ENCODE assay signal across 8 cellular contexts in genomic region chrX:19888419-19888879, GRCh38. TPM values are rescaled to one million over a fixed set of nuclear protein-coding genes. Genes with fewer than 3 reads are reported as not detected.
A peak's percentile ranks its signal among the peaks of the same experiment; 100 is the strongest.
DNase-seq lines count a peak whose midpoint lies in the region; ATAC-seq, FAIRE-seq and TF ChIP-seq lines count a peak whose summit lies in the region.

No MANE protein-coding gene starts in this region.

- H3K36me3 Mint-ChIP-seq in CD4-positive, CD25-positive, alpha-beta regulatory T cell: no peaks in the 10 kb centered on the region
- peaks cover 6% of the 10 kb centered on the region for H3K36me3 Mint-ChIP-seq in activated T-helper 2 cell treated with anti-CD3 and anti-CD28 coated beads, Interferon-gamma antibody, Interleukin-2, Interleukin-4, amounts not matched to agents 10 μg/mL and 5 μg/mL and 100 μg/mL, durations not matched to agents 14 hours and 24 hours and 36 hours (ENCODE audit: low read depth)
- no peaks in the 10 kb centered on the region for H3K36me3 Mint-ChIP-seq in nephron (ENCODE audit: low read depth)

- H3K27ac ChIP-seq in CD4-positive, CD25-positive, alpha-beta regulatory T cell (ENCODE audit: insufficient read depth, low read length, poor library complexity, severe bottlenecking): peak overlapping the region; percentile 74

- TF ChIP-seq POLR2A in H54 (IDR thresholded peaks at IDR 0.05; ENCODE audit: low read depth, low read length): no peak

- no peaks in the 10 kb centered on the region for H3K9me3 Mint-ChIP-seq in CD4-positive, CD25-positive, alpha-beta regulatory T cell
- H3K9me3 Mint-ChIP-seq in activated T-helper 2 cell treated with anti-CD3 and anti-CD28 coated beads, Interferon-gamma antibody, Interleukin-2, Interleukin-4, amounts not matched to agents 10 μg/mL and 5 μg/mL and 100 μg/mL, durations not matched to agents 14 hours and 24 hours and 36 hours: no peaks in the 10 kb centered on the region
- peaks cover 7% of the 10 kb centered on the region for H3K9me3 Mint-ChIP-seq in nephron

- H3K9me3 ChIP-seq in CD4-positive, CD25-positive, alpha-beta regulatory T cell (ENCODE audit: control insufficient read depth in 2 of 2, low read length in 2 of 2): no peaks in the 10 kb centered on the region

- no peaks in the 10 kb centered on the region for H3K36me3 ChIP-seq in CD4-positive, CD25-positive, alpha-beta regulatory T cell (ENCODE audit: control insufficient read depth, insufficient read depth, low read length)

- peaks cover 7% of the 10 kb centered on the region for H3K4me1 ChIP-seq in CD4-positive, CD25-positive, alpha-beta regulatory T cell (ENCODE audit: control insufficient read depth, insufficient read depth, low read length, poor library complexity, severe bottlenecking)

- H3K27me3 ChIP-seq in CD4-positive, CD25-positive, alpha-beta regulatory T cell (ENCODE audit: control insufficient read depth, insufficient read depth, low read length): no peaks in the 10 kb centered on the region

- peaks cover 25 to 32% (median 26%) of the 10 kb centered on the region in 4 donors for H3K4me1 Mint-ChIP-seq in CD4-positive, CD25-positive, alpha-beta regulatory T cell
- peaks cover 34% of the 10 kb centered on the region for H3K4me1 Mint-ChIP-seq in activated T-helper 2 cell treated with anti-CD3 and anti-CD28 coated beads, Interferon-gamma antibody, Interleukin-2, Interleukin-4, amounts not matched to agents 10 μg/mL and 5 μg/mL and 100 μg/mL, durations not matched to agents 14 hours and 24 hours and 36 hours (ENCODE audit: low read depth)
- peaks cover 5% of the 10 kb centered on the region for H3K4me1 Mint-ChIP-seq in nephron

- H3K27me3 Mint-ChIP-seq in CD4-positive, CD25-positive, alpha-beta regulatory T cell: peaks cover 10% of the 10 kb centered on the region
- H3K27me3 Mint-ChIP-seq in activated T-helper 2 cell treated with anti-CD3 and anti-CD28 coated beads, Interferon-gamma antibody, Interleukin-2, Interleukin-4, amounts not matched to agents 10 μg/mL and 5 μg/mL and 100 μg/mL, durations not matched to agents 14 hours and 24 hours and 36 hours (ENCODE audit: low read depth): no peaks in the 10 kb centered on the region
- H3K27me3 Mint-ChIP-seq in nephron (ENCODE audit: low read depth): no peaks in the 10 kb centered on the region

- intact Hi-C loops in activated T-helper 2 cell treated with anti-CD3 and anti-CD28 coated beads, Interferon-gamma antibody, Interleukin-2, Interleukin-4, amounts not matched to agents 10 μg/mL and 5 μg/mL and 100 μg/mL, durations not matched to agents 14 hours and 24 hours and 36 hours (cut with micrococcal nuclease): loop anchor here (1.0 to 5.0 kb wide), 4 partner anchors 91 to 341 kb away; no protein-coding TSS in a partner anchor

- peak overlapping the region; percentile 48 for H3K4me3 ChIP-seq in CD4-positive, CD25-positive, alpha-beta regulatory T cell (ENCODE audit: low read depth, low read length)
- peak overlapping the region; percentile 56 to 60 for H3K4me3 ChIP-seq in foreskin fibroblast (ENCODE audit: low read depth in 1 of 2, low read length in 2 of 2)

- peak; percentile 19 to 71 (median 58) for DNase-seq in CD4-positive, CD25-positive, alpha-beta regulatory T cell
- DNase-seq in H54 (ENCODE audit: insufficient read length, low spot score) (peak; percentile 20), NCI-H748 (lab: John Stamatoyannopoulos, UW; ENCODE audit: unreplicated experiment) (peak; percentile 46), foreskin fibroblast (peak; percentile 50 to 83)
- DNase-seq in activated T-helper 2 cell treated with anti-CD3 and anti-CD28 coated beads, Interferon-gamma antibody, Interleukin-2, Interleukin-4, amounts not matched to agents 10 μg/mL and 5 μg/mL and 100 μg/mL, durations not matched to agents 14 hours and 24 hours and 36 hours (ENCODE audit: low spot score): peak; percentile 13

- TF ChIP-seq CTCF in foreskin fibroblast (IDR thresholded peaks at IDR 0.05; ENCODE audit: low read depth, low read length): peak; percentile 55
- peak; percentile 24 to 53 (median 45) for TF ChIP-seq CTCF in nephron (IDR thresholded peaks at IDR 0.05; ENCODE audit: unreplicated experiment in 3 of 3)

- peak overlapping the region; percentile 75 to 89 (median 84) for H3K4me3 Mint-ChIP-seq in CD4-positive, CD25-positive, alpha-beta regulatory T cell
- peak overlapping the region; percentile 74 for H3K4me3 Mint-ChIP-seq in activated T-helper 2 cell treated with anti-CD3 and anti-CD28 coated beads, Interferon-gamma antibody, Interleukin-2, Interleukin-4, amounts not matched to agents 10 μg/mL and 5 μg/mL and 100 μg/mL, durations not matched to agents 14 hours and 24 hours and 36 hours (ENCODE audit: low read depth)
- H3K4me3 Mint-ChIP-seq in nephron: peak overlapping the region; percentile 85 to 92 (median 87)

- FAIRE-seq in H54 (lab: Jason Lieb, UNC): no peak

- ATAC-seq in CD4-positive, CD25-positive, alpha-beta regulatory T cell (ENCODE audit: low read depth in 2 of 2): peak; percentile 29 to 38
- ATAC-seq in HG03025 (IDR thresholded peaks at IDR 0.05; ENCODE audit: low FRiP score, unreplicated experiment): no peak
- ATAC-seq in HG03439 (IDR thresholded peaks at IDR 0.05; ENCODE audit: unreplicated experiment): no peak

- peak overlapping the region; percentile 82 to 92 (median 83) for H3K27ac Mint-ChIP-seq in CD4-positive, CD25-positive, alpha-beta regulatory T cell
- H3K27ac Mint-ChIP-seq in activated T-helper 2 cell treated with anti-CD3 and anti-CD28 coated beads, Interferon-gamma antibody, Interleukin-2, Interleukin-4, amounts not matched to agents 10 μg/mL and 5 μg/mL and 100 μg/mL, durations not matched to agents 14 hours and 24 hours and 36 hours: peak overlapping the region; percentile 38
- peak overlapping the region; percentile 69 to 82 (median 80) for H3K27ac Mint-ChIP-seq in nephron

RNA-seq across cellular contexts. Expression of gene SH3KBP1, which starts 1.0 kb away (rescaled TPM):
- 169 TPM for total RNA-seq in CD4-positive, CD25-positive, alpha-beta regulatory T cell
- 100 to 1,000 TPM; 161 to 185 (median 176) TPM for polyA plus RNA-seq in CD4-positive, CD25-positive, alpha-beta regulatory T cell
- 61.6 and 67.9 TPM in 2 replicates for total RNA-seq in activated T-helper 2 cell treated with anti-CD3 and anti-CD28 coated beads, Interferon-gamma antibody, Interleukin-2, Interleukin-4, amounts not matched to agents 10 μg/mL and 5 μg/mL and 100 μg/mL, durations not matched to agents 14 hours and 24 hours and 36 hours

Comparison
In these comparisons a context has a peak if more than half of its experiments do, and no peak if none do; other contexts are left out.
1. ATAC-seq: peak in CD4-positive, CD25-positive, alpha-beta regulatory T cell (2 of 2); none in HG03025 (single experiment) and HG03439 (single experiment).
2. DNase-seq: peak in every context shown above with its lines; median percentile 66 in foreskin fibroblast; 58 in CD4-positive, CD25-positive, alpha-beta regulatory T cell; 46 in NCI-H748; 20 in H54; 13 in activated T-helper 2 cell treated with anti-CD3 and anti-CD28 coated beads, Interferon-gamma antibody, Interleukin-2, Interleukin-4, amounts not matched to agents 10 μg/mL and 5 μg/mL and 100 μg/mL, durations not matched to agents 14 hours and 24 hours and 36 hours.
3. Peak in every context shown above with its lines, with median percentiles within 50 percentile points of each other: H3K27ac Mint-ChIP-seq and H3K4me3 Mint-ChIP-seq.